Comparison of ENCODE assay signal across 24 cellular contexts in genomic region chr5:52983731-52984620, GRCh38. TPM values are rescaled to one million over a fixed set of nuclear protein-coding genes. Genes with fewer than 3 reads are reported as not detected.
A peak's percentile ranks its signal among the peaks of the same experiment; 100 is the strongest.
DNase-seq lines count a peak whose midpoint lies in the region; ATAC-seq and TF ChIP-seq lines count a peak whose summit lies in the region.
"Had no signal": no experiment of that assay in that cellular context is flagged by ENCODE, and none has a peak within 500 bp of the region (broad histone marks: within the 10 kb centered on the region; RNA-seq: fewer than 3 reads in every experiment).

No MANE protein-coding gene starts in this region.

- peaks cover 79% of the 10 kb centered on the region for H3K27me3 Mint-ChIP-seq in stimulated activated naive CD8-positive, alpha-beta T cell treated with anti-CD3 and anti-CD28 coated beads, Interleukin-15, amount 100 ng/mL, for 72 hours

- H3K9me3 ChIP-seq in SK-N-SH (no peaks in the 10 kb centered on the region), PC-9 (ENCODE audit: insufficient read depth, low read depth) (peaks cover 6% of the 10 kb centered on the region; the same call in 1 of the 2 replicates), spleen (no peaks in the 10 kb centered on the region)
- no peaks in the 10 kb centered on the region for H3K9me3 ChIP-seq in effector memory CD4-positive, alpha-beta T cell (ENCODE audit: control insufficient read depth, low read length)
- H3K9me3 ChIP-seq: BLaER1, suprapubic skin had no signal

- H3K9me2 ChIP-seq in SK-N-SH: no peaks in the 10 kb centered on the region
- no peaks in the 10 kb centered on the region for H3K9me2 ChIP-seq in PC-9 (ENCODE audit: insufficient read depth)

- TF ChIP-seq CTCF in SK-N-SH (IDR thresholded peaks at IDR 0.05) (no peak), PC-9 (conservative IDR thresholded peaks at IDR 0.05) (no peak), fibroblast of pulmonary artery (IDR thresholded peaks at IDR 0.05; ENCODE audit: low read length, missing control alignments) (no peak), spleen (IDR thresholded peaks at IDR 0.05 in 8 of 11, conservative IDR thresholded peaks at IDR 0.05 in 3 of 11) (no peak)

- ATAC-seq in SK-N-SH treated with all-trans-retinoic acid at 6 μM for 48 hours (no peak), HG03460 (IDR thresholded peaks at IDR 0.05; ENCODE audit: unreplicated experiment) (no peak)
- ATAC-seq in stimulated activated naive CD8-positive, alpha-beta T cell treated with anti-CD3 and anti-CD28 coated beads, Interleukin-15, amount 100 ng/mL, for 72 hours: no peak
- ATAC-seq: naive thymus-derived CD8-positive, alpha-beta T cell; Panc1 had no signal

- POLR2A ChIA-PET in SK-N-SH (lab: Yijun Ruan, JAX): no interaction called here
- POLR2A ChIA-PET in PC-9 (lab: Charles Lee; ENCODE audit: unreplicated experiment): interaction anchor here (0.5 kb wide), 1 partner anchor 62 kb away, joined by 3 read pairs; no protein-coding TSS in a partner anchor

- no peak overlapping the region for H3K4me3 ChIP-seq in SK-N-SH (ENCODE audit: low read depth in 2 of 2, low read length in 1 of 2)
- no peak overlapping the region for H3K4me3 ChIP-seq in PC-9
- no peak overlapping the region for H3K4me3 ChIP-seq in fibroblast of pulmonary artery (replicated peaks; ENCODE audit: low read depth, low read length)
- no peak overlapping the region for H3K4me3 ChIP-seq in spleen
- H3K4me3 ChIP-seq in effector memory CD4-positive, alpha-beta T cell (ENCODE audit: insufficient read depth, low read depth, low read length, poor library complexity, severe bottlenecking): no peak overlapping the region
- H3K4me3 ChIP-seq: BLaER1, lung, suprapubic skin had no signal

- H4K20me1 ChIP-seq in SK-N-SH (ENCODE audit: insufficient read depth) (no peaks in the 10 kb centered on the region), PC-9 (ENCODE audit: insufficient read depth) (no peaks in the 10 kb centered on the region)
- H4K20me1 ChIP-seq: BLaER1 had no signal

- H2AFZ ChIP-seq in SK-N-SH (ENCODE audit: low read depth) (no peak overlapping the region), PC-9 (no peak overlapping the region)

- H3K4me2 ChIP-seq in SK-N-SH (no peak overlapping the region), PC-9 (peak overlapping the region; percentile 18)
- H3K4me2 ChIP-seq: BLaER1 had no signal

- H3F3A ChIP-seq in SK-N-SH (replicated peaks; ENCODE audit: insufficient read depth): peaks cover 33% of the 10 kb centered on the region
- H3F3A ChIP-seq in PC-9 (ENCODE audit: insufficient read depth, low read depth): peaks cover 29% of the 10 kb centered on the region

- no peak overlapping the region for H3K4me3 Mint-ChIP-seq in stimulated activated naive CD8-positive, alpha-beta T cell treated with anti-CD3 and anti-CD28 coated beads, Interleukin-15, amount 100 ng/mL, for 72 hours
- H3K4me3 Mint-ChIP-seq: immature natural killer cell; naive thymus-derived CD8-positive, alpha-beta T cell had no signal

- WGBS in SK-N-SH (ENCODE audit: low lambda C conversion rate): 40% methylated on average over 3 of the region's 3 CpGs
- WGBS in spleen, 5 donors: 46 to 77% (median 66%) methylated on average over 3 of the region's 3 CpGs

- no peak for TF ChIP-seq POLR2A in spleen (IDR thresholded peaks at IDR 0.05)

- H3K36me3 ChIP-seq in SK-N-SH (replicated peaks in 1 of 2; ENCODE audit: control insufficient read depth in 1 of 2, insufficient read depth in 2 of 2, low read length in 1 of 2) (no peaks in the 10 kb centered on the region), PC-9 (ENCODE audit: low read depth) (no peaks in the 10 kb centered on the region), spleen (no peaks in the 10 kb centered on the region)
- no peaks in the 10 kb centered on the region for H3K36me3 ChIP-seq in effector memory CD4-positive, alpha-beta T cell (ENCODE audit: control insufficient read depth, insufficient read depth, low read length)
- H3K36me3 ChIP-seq: BLaER1, suprapubic skin had no signal

- TF ChIP-seq EP300 in SK-N-SH (IDR thresholded peaks at IDR 0.05; ENCODE audit: borderline replicate concordance in 1 of 2, low read depth in 1 of 2, low read length in 1 of 2): no peak

- BruUV-seq in PC-9 (replicated peaks; lab: Mats Ljungman, UMichigan): no TSS peak

- H3K4me1 ChIP-seq in SK-N-SH (ENCODE audit: control insufficient read depth in 1 of 2, insufficient read depth in 2 of 2, low read depth in 1 of 2, low read length in 1 of 2) (peaks cover 3 to 22% of the 10 kb centered on the region in 2 experiments; a peak in 3 of 4 replicates), PC-9 (replicated peaks; ENCODE audit: insufficient read depth) (peaks cover 49% of the 10 kb centered on the region), spleen (peaks cover 0 to 14% (median 10%) of the 10 kb centered on the region in 6 donors)
- H3K4me1 ChIP-seq in effector memory CD4-positive, alpha-beta T cell (ENCODE audit: control insufficient read depth, insufficient read depth, low read length, poor library complexity, severe bottlenecking): peaks cover 4% of the 10 kb centered on the region

- no peaks in the 10 kb centered on the region for H3K27me3 ChIP-seq in SK-N-SH (ENCODE audit: insufficient read depth)
- no peaks in the 10 kb centered on the region for H3K27me3 ChIP-seq in PC-9 (ENCODE audit: insufficient read depth, low read depth)
- peaks cover 0 to 18% (median 6%) of the 10 kb centered on the region in 7 donors for H3K27me3 ChIP-seq in spleen (replicated peaks in 1 of 7)
- no peaks in the 10 kb centered on the region for H3K27me3 ChIP-seq in effector memory CD4-positive, alpha-beta T cell (replicated peaks; ENCODE audit: control insufficient read depth, insufficient read depth, low read length, poor library complexity, severe bottlenecking)
- H3K27me3 ChIP-seq: suprapubic skin had no signal

- H3K79me2 ChIP-seq in SK-N-SH (ENCODE audit: insufficient read depth): no peaks in the 10 kb centered on the region
- no peaks in the 10 kb centered on the region for H3K79me2 ChIP-seq in PC-9 (ENCODE audit: low read depth)

- intact Hi-C loops in PC-9 (cut with micrococcal nuclease; ENCODE audit: unreplicated experiment) (no loop called here), spleen (cut with DNase I; ENCODE audit: low total_unique reads) (no loop called here)

- no peak overlapping the region for H3K27ac Mint-ChIP-seq in stimulated activated naive CD8-positive, alpha-beta T cell treated with anti-CD3 and anti-CD28 coated beads, Interleukin-15, amount 100 ng/mL, for 72 hours
- H3K27ac Mint-ChIP-seq: immature natural killer cell; naive thymus-derived CD8-positive, alpha-beta T cell had no signal

- no peaks in the 10 kb centered on the region for H3K9me3 Mint-ChIP-seq in stimulated activated naive CD8-positive, alpha-beta T cell treated with anti-CD3 and anti-CD28 coated beads, Interleukin-15, amount 100 ng/mL, for 72 hours

- no peak for TF ChIP-seq RAD21 in SK-N-SH (IDR thresholded peaks at IDR 0.05; ENCODE audit: low read length)

- CTCF ChIA-PET in SK-N-SH (lab: Yijun Ruan, JAX) (interaction anchor here (2.1 kb wide), 1 partner anchor 35 kb away, joined by 5 read pairs; no protein-coding TSS in a partner anchor), PC-9 (lab: Charles Lee) (no interaction called here)

- DNase-seq in SK-N-SH: no peak
- peak in 1 of 2 experiments; percentile 58 for DNase-seq in PC-9
- peak; percentile 54 for DNase-seq in fibroblast of pulmonary artery (ENCODE audit: low read depth)
- no peak for DNase-seq in spleen
- no peak for DNase-seq in effector memory CD4-positive, alpha-beta T cell
- no peak for DNase-seq in stimulated activated naive CD8-positive, alpha-beta T cell treated with anti-CD3 and anti-CD28 coated beads, Interleukin-15, amount 100 ng/mL, for 72 hours
- DNase-seq: activated CD4-positive, alpha-beta T cell treated with anti-CD3 and anti-CD28 coated beads, Interleukin-2, amount 50 U/mL, for 1 hour; activated naive CD4-positive, alpha-beta T cell treated with anti-CD3 and anti-CD28 coated beads, Interleukin-2, amount 50 U/mL, for 16 hours; activated T-cell treated with anti-CD3 and anti-CD28 coated beads for 4 hours; immature natural killer cell; Kasumi-1; naive thymus-derived CD8-positive, alpha-beta T cell; NCI-H1436; NCI-H774; posterior cingulate gyrus; small intestine; stimulated activated CD4-positive, alpha-beta T cell treated with anti-CD3 and anti-CD28 coated beads, Interleukin-4, amount 100 ng/mL, for 4 hours had no signal

- H3K27ac ChIP-seq in SK-N-SH (ENCODE audit: low read depth in 2 of 2, low read length in 1 of 2) (peak overlapping the region in 1 of 2 experiments; percentile 60; a peak in 2 of 4 replicates), PC-9 (peak overlapping the region; percentile 18), spleen (peak overlapping the region in 5 of 8 donors; percentile 21 to 64 (median 43))
- no peak overlapping the region for H3K27ac ChIP-seq in effector memory CD4-positive, alpha-beta T cell (ENCODE audit: insufficient read depth, low read length, poor library complexity, severe bottlenecking)
- H3K27ac ChIP-seq: 22Rv1, BLaER1, suprapubic skin had no signal

- H3K9ac ChIP-seq in SK-N-SH: 0 out of 2 replicates have a peak overlapping the region, but pooled peaks have one; percentile 3
- H3K9ac ChIP-seq: BLaER1 had no signal

- peaks cover 22% of the 10 kb centered on the region for H3K4me1 Mint-ChIP-seq in stimulated activated naive CD8-positive, alpha-beta T cell treated with anti-CD3 and anti-CD28 coated beads, Interleukin-15, amount 100 ng/mL, for 72 hours

TF ChIP-seq in SK-N-SH treated with all-trans-retinoic acid at 6 μM for 48 hours, 23 proteins besides CTCF, POLR2A, EP300 and RAD21 (continues in another document):
- no peak for TF ChIP-seq ZC3H10 (CRISPR knock-in tag; IDR thresholded peaks at IDR 0.05)
- no peak for TF ChIP-seq PATZ1 (CRISPR knock-in tag; IDR thresholded peaks at IDR 0.05; ENCODE audit: borderline replicate concordance)
- no peak for TF ChIP-seq SNAI2 (CRISPR knock-in tag; IDR thresholded peaks at IDR 0.05)
- TF ChIP-seq RARB (CRISPR knock-in tag; IDR thresholded peaks at IDR 0.05): no peak

RNA-seq across cellular contexts. Expression of gene ITGA2, which starts 5.2 kb away (rescaled TPM):
- 38.2 and 52.1 TPM in 2 replicates for polyA plus RNA-seq in SK-N-SH (2012; rRNA removed)
- 47.1 and 52.1 TPM in 2 replicates for polyA plus RNA-seq in SK-N-SH (2012; cell fraction: cytosol; rRNA removed)
- polyA plus RNA-seq in SK-N-SH (2012; cell fraction: nucleus; rRNA removed): 24.2 and 48.6 TPM in 2 replicates
- 24.7 and 35.8 TPM in 2 replicates for total RNA-seq in PC-9 (2021)
- 10 to 100 TPM; 10.4 to 21.6 (median 18.3) TPM for total RNA-seq in spleen
- 1 to 10 TPM in 2 of 3 donors, under 1 TPM in 1; 0.54 to 1.8 (median 1.7) TPM for polyA plus RNA-seq in spleen
- total RNA-seq: naive thymus-derived CD8-positive, alpha-beta T cell had no signal
- polyA plus RNA-seq: immature natural killer cell had no signal
